ENCODE assay signal across 8 cellular contexts in the genomic region with DNA sequence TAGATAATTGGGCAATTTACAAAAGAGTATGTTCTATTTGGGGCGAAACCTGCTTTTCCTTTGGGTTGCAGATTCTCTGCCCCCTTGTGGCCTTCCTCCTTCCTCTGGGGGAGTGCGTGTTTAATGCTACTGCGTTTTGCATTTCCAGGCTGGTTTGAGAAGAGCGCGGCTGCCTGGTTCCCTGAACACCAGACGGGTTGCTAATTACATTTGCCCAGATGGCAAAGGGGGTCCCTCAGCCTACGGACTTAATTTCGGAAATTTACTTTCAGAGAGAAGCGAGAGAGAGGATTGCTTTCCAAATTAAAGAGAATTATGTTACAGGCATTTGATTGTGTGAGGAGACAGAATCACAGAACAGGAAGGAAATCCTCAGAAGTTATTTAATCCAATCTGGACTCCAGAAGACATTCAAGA.
DNase-seq lines count a peak whose midpoint lies in the region; ATAC-seq lines count a peak whose summit lies in the region.

No MANE protein-coding gene starts in this region.

- DNase-seq in M059J (ENCODE audit: low read depth), result peak; percentile 30
- DNase-seq in activated CD4-positive, alpha-beta T cell treated with anti-CD3 and anti-CD28 coated beads for 48 hours, result peak; percentile 38
- peak; percentile 53 for DNase-seq in foreskin melanocyte
- peak; percentile 20 for DNase-seq in non-pigmented ciliary epithelial cell (ENCODE audit: low read depth)

- no peaks in the 10 kb centered on the region for H3K36me3 Mint-ChIP-seq in activated T-helper 17 cell treated with anti-CD3 and anti-CD28 coated beads, Interleukin-2, amount 50 U/mL, for 72 hours (ENCODE audit: low read depth)

- peak overlapping the region; percentile 11; the same call in 1 of the 2 replicates for H3K9ac ChIP-seq in ES-I3 (ENCODE audit: low read depth, low read length)

- H3K27ac Mint-ChIP-seq in activated T-helper 17 cell treated with anti-CD3 and anti-CD28 coated beads, Interleukin-2, amount 50 U/mL, for 72 hours, result no peak overlapping the region

- H3K4me3 Mint-ChIP-seq in activated T-helper 17 cell treated with anti-CD3 and anti-CD28 coated beads, Interleukin-2, amount 50 U/mL, for 72 hours, result no peak overlapping the region

- H3K9me3 Mint-ChIP-seq in activated T-helper 17 cell treated with anti-CD3 and anti-CD28 coated beads, Interleukin-2, amount 50 U/mL, for 72 hours, result peaks cover 9% of the 10 kb centered on the region

- peaks cover 37% of the 10 kb centered on the region for H3K27me3 Mint-ChIP-seq in activated T-helper 17 cell treated with anti-CD3 and anti-CD28 coated beads, Interleukin-2, amount 50 U/mL, for 72 hours

- H3K4me1 ChIP-seq in ES-I3 (ENCODE audit: insufficient read depth, low read length), result peaks cover 12% of the 10 kb centered on the region; the same call in 1 of the 2 replicates

- H3K9me3 ChIP-seq in ES-I3 (ENCODE audit: control insufficient read depth, insufficient read depth, low read length), result peaks cover 5% of the 10 kb centered on the region; the same call in 1 of the 2 replicates

- H3K36me3 ChIP-seq in ES-I3 (ENCODE audit: insufficient read depth, low read length), result no peaks in the 10 kb centered on the region

- peaks cover 9% of the 10 kb centered on the region for H3K4me1 Mint-ChIP-seq in activated T-helper 17 cell treated with anti-CD3 and anti-CD28 coated beads, Interleukin-2, amount 50 U/mL, for 72 hours

- ATAC-seq in GM21515 (IDR thresholded peaks at IDR 0.05; ENCODE audit: unreplicated experiment) (no peak), GM21360 (IDR thresholded peaks at IDR 0.05; ENCODE audit: unreplicated experiment) (no peak)
- no peak for ATAC-seq in activated T-helper 17 cell treated with anti-CD3 and anti-CD28 coated beads, Interleukin-2, amount 50 U/mL, for 72 hours (replicated peaks)
